Comparison of ENCODE assay signal across 8 cellular contexts in genomic region chr14:77040059-77040308, GRCh38. TPM values are rescaled to one million over a fixed set of nuclear protein-coding genes. Genes with fewer than 3 reads are reported as not detected.
A peak's percentile ranks its signal among the peaks of the same experiment; 100 is the strongest.
DNase-seq lines count a peak whose midpoint lies in the region; ATAC-seq and TF ChIP-seq lines count a peak whose summit lies in the region.

No MANE protein-coding gene starts in this region.

- H3K27ac ChIP-seq in AG04450 (ENCODE audit: low read depth, low read length) (peak overlapping the region; percentile 99), endodermal cell (ENCODE audit: low read depth, low read length) (peak overlapping the region; percentile 92), parathyroid adenoma (peak overlapping the region; percentile 94)

- no peaks in the 10 kb centered on the region for H3K79me2 ChIP-seq in parathyroid adenoma

- peaks cover 4% of the 10 kb centered on the region for H3K27me3 Mint-ChIP-seq in endodermal cell (ENCODE audit: insufficient read depth)

- H3K27me3 ChIP-seq in AG04450 (ENCODE audit: control insufficient read depth, insufficient read depth, low read length) (no peaks in the 10 kb centered on the region), endodermal cell (ENCODE audit: control insufficient read depth, insufficient read depth, low read length, poor library complexity, severe bottlenecking) (no peaks in the 10 kb centered on the region), parathyroid adenoma (ENCODE audit: control insufficient read depth, insufficient read depth, low read length) (no peaks in the 10 kb centered on the region)

- peak overlapping the region; percentile 72 for H2AFZ ChIP-seq in parathyroid adenoma

- H3K4me1 Mint-ChIP-seq in endodermal cell, result peaks cover 71% of the 10 kb centered on the region

- H3K36me3 ChIP-seq in endodermal cell (ENCODE audit: control insufficient read depth, insufficient read depth, low read length), result no peaks in the 10 kb centered on the region
- no peaks in the 10 kb centered on the region for H3K36me3 ChIP-seq in parathyroid adenoma (ENCODE audit: control insufficient read depth, insufficient read depth, low read length)

- ATAC-seq in GM21381 (IDR thresholded peaks at IDR 0.05; ENCODE audit: unreplicated experiment), result peak; percentile 51
- no peak for ATAC-seq in HG02884 (IDR thresholded peaks at IDR 0.05; ENCODE audit: unreplicated experiment)

- H3K9ac ChIP-seq in endodermal cell (ENCODE audit: extremely low read depth, low read length, poor library complexity, severe bottlenecking), result no peak overlapping the region
- H3K9ac ChIP-seq in parathyroid adenoma, result no peak overlapping the region

- DNase-seq in AG04450 (ENCODE audit: low read depth, low spot score), result no peak
- DNase-seq in LNCaP clone FGC (ENCODE audit: low read depth), result no peak
- no peak for DNase-seq in endodermal cell
- DNase-seq in NCI-H345 (lab: John Stamatoyannopoulos, UW), result no peak
- no peak for DNase-seq in NCI-H69 (lab: John Stamatoyannopoulos, UW)

- POLR2A ChIA-PET in AG04450 (lab: Yijun Ruan, JAX), result interaction anchor here (0.5 to 7.6 kb wide), 9 partner anchors 7 to 1156 kb away, joined by 3 to 146 read pairs (median 6); partner anchors contain the start of gene IRF2BPL

- no peaks in the 10 kb centered on the region for H3K9me3 ChIP-seq in AG04450 (ENCODE audit: control insufficient read depth, insufficient read depth, low read length)
- H3K9me3 ChIP-seq in endodermal cell (ENCODE audit: control insufficient read depth, low read length), result no peaks in the 10 kb centered on the region
- H3K9me3 ChIP-seq in parathyroid adenoma (ENCODE audit: control insufficient read depth, low read length), result no peaks in the 10 kb centered on the region

- peak overlapping the region; percentile 53 for H3K4me2 ChIP-seq in parathyroid adenoma (ENCODE audit: low read length)

- no peaks in the 10 kb centered on the region for H3K36me3 Mint-ChIP-seq in endodermal cell (ENCODE audit: low read depth)

- H3K4me3 ChIP-seq in AG04450 (ENCODE audit: low read depth, low read length) (peak overlapping the region; percentile 46), LNCaP clone FGC (ENCODE audit: low read depth, low read length) (peak overlapping the region; percentile 29), endodermal cell (ENCODE audit: low read length) (peak overlapping the region; percentile 74), parathyroid adenoma (ENCODE audit: low read depth, low read length) (peak overlapping the region; percentile 46)

- no peak overlapping the region for H3K27ac Mint-ChIP-seq in endodermal cell

- H3K4me1 ChIP-seq in endodermal cell (ENCODE audit: control insufficient read depth, insufficient read depth, low read length), result peaks cover 23% of the 10 kb centered on the region
- H3K4me1 ChIP-seq in parathyroid adenoma, result peaks cover 64% of the 10 kb centered on the region

- CTCF ChIA-PET in AG04450 (lab: Charles Lee), result interaction anchor here (0.8 to 2.5 kb wide), 4 partner anchors 12 to 127 kb away, joined by 3 to 11 read pairs (median 3); no protein-coding TSS in a partner anchor

- H3K4me3 Mint-ChIP-seq in endodermal cell, result peak overlapping the region; percentile 58

- TF ChIP-seq CTCF in AG04450 (IDR thresholded peaks at IDR 0.05; ENCODE audit: low read depth, low read length), result no peak
- no peak for TF ChIP-seq CTCF in LNCaP clone FGC (IDR thresholded peaks at IDR 0.05; ENCODE audit: control insufficient read depth, extremely low read depth, insufficient read depth)
- TF ChIP-seq CTCF in endodermal cell (conservative IDR thresholded peaks at IDR 0.05), result no peak
- no peak for TF ChIP-seq CTCF in parathyroid adenoma (IDR thresholded peaks at IDR 0.05)

- 6% methylated on average over 9 of the region's 10 CpGs; no CpG with 5 or more reads in 1 of the 2 experiments for WGBS in endodermal cell (ENCODE audit: insufficient coverage in 1 of 2, insufficient read length in 1 of 2), 2 experiments

- no peaks in the 10 kb centered on the region for H3K9me3 Mint-ChIP-seq in endodermal cell

RNA-seq across cellular contexts. Expression of gene IRF2BPL, which starts 11.5 kb away (rescaled TPM):
- polyA plus RNA-seq in AG04450 (2011; rRNA removed), result 17.1 and 21.8 TPM in 2 replicates
- polyA minus RNA-seq in AG04450 (2011; rRNA and poly(A)+ RNA removed), result 19.4 and 19.6 TPM in 2 replicates
- total RNA-seq in endodermal cell, result 10 to 100 TPM; 34.2 to 44.3 TPM
- 74.1 TPM for polyA plus RNA-seq in endodermal cell (2013, experiment 1 of 2)
- 75.5 TPM for polyA plus RNA-seq in endodermal cell (2013, experiment 2 of 2)

RNA-seq across cellular contexts. Expression of gene CIPC, which starts 58.1 kb away (rescaled TPM):
- polyA plus RNA-seq in AG04450 (2011; rRNA removed), result 8.9 and 9.9 TPM in 2 replicates
- 12.2 and 19.5 TPM in 2 replicates for polyA minus RNA-seq in AG04450 (2011; rRNA and poly(A)+ RNA removed)
- total RNA-seq in endodermal cell, result 10 to 100 TPM; 16.2 to 22.5 TPM
- 19.9 TPM for polyA plus RNA-seq in endodermal cell (2013, experiment 1 of 2)
- 21.3 TPM for polyA plus RNA-seq in endodermal cell (2013, experiment 2 of 2)
